8 cellular contexts compared by ENCODE assay signal in the genomic region with DNA sequence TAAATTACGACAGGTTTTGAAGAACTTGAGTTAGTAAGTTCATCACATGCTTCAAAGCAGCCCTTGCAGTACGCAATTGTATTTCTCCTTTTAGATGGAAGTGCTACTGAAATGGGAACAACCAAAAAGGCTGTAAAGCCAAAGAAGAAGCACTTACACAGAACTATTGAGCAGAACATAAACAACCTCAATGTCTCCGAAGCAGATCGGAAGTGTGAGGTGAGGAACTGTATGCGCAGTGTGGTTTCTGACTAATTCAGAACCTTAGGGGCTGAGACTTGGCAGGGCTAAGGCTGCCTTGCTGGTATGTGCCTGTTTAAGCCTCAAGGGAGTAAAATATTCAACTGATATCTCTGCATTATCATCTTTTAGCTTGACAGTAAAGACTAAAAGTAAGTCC. TPM values are rescaled to one million over a fixed set of nuclear protein-coding genes. Genes with fewer than 3 reads are reported as not detected.
DNase-seq lines count a peak whose midpoint lies in the region; ATAC-seq and TF ChIP-seq lines count a peak whose summit lies in the region.

No MANE protein-coding gene starts in this region.

- intact Hi-C loops in colonic mucosa (cut with DNase I), result no loop called here

- no peaks in the 10 kb centered on the region for H3K9me3 ChIP-seq in Peyer's patch
- H3K9me3 ChIP-seq in colonic mucosa, result no peaks in the 10 kb centered on the region

- peak; percentile 17 to 36 for TF ChIP-seq POLR2A in Peyer's patch (IDR thresholded peaks at IDR 0.05)

- H3K36me3 ChIP-seq in Peyer's patch (no peaks in the 10 kb centered on the region), colonic mucosa (no peaks in the 10 kb centered on the region)

- ATAC-seq in GM21717 (IDR thresholded peaks at IDR 0.05; ENCODE audit: unreplicated experiment) (peak; percentile 79), HG03097 (IDR thresholded peaks at IDR 0.05; ENCODE audit: low FRiP score, unreplicated experiment) (no peak)

- H3K27me3 ChIP-seq in Peyer's patch, result no peaks in the 10 kb centered on the region
- no peaks in the 10 kb centered on the region for H3K27me3 ChIP-seq in colonic mucosa

- H3K4me3 ChIP-seq in Peyer's patch (no peak overlapping the region), colonic mucosa (no peak overlapping the region)

- H3K4me1 ChIP-seq in Peyer's patch (peaks cover 0 to 11% (median 0%) of the 10 kb centered on the region in 4 donors), colonic mucosa (no peaks in the 10 kb centered on the region)

- H3K27ac ChIP-seq in Peyer's patch, result peak overlapping the region; percentile 68 to 76 (median 72)
- H3K27ac ChIP-seq in colonic mucosa, result no peak overlapping the region

- no peak for TF ChIP-seq CTCF in GM13977 (IDR thresholded peaks at IDR 0.05; ENCODE audit: extremely low read depth, insufficient read depth, missing control alignments)
- TF ChIP-seq CTCF in Peyer's patch (IDR thresholded peaks at IDR 0.05), result peak in 2 of 6 experiments; percentile 6 to 14
- no peak for TF ChIP-seq CTCF in colonic mucosa (IDR thresholded peaks at IDR 0.05)

- in situ Hi-C loops in GM13977 (cut with MboI; ENCODE audit: low pct_unique_long_range_greater_than_20kb, low sequenced_read_pairs, unreplicated experiment) (no loop called here), G401 (cut with HindIII; ENCODE audit: low sequenced_read_pairs) (no loop called here)

- no peak overlapping the region for H3K9ac ChIP-seq in colonic mucosa (ENCODE audit: low read depth in 2 of 2, low read length in 2 of 2)

- DNase-seq in GM13977 (ENCODE audit: low spot score) (peak; percentile 62), Peyer's patch (peak in 2 of 3 donors; percentile 57 to 82), hippocampal formation (lab: John Stamatoyannopoulos, UW) (peak; percentile 9 to 19), colonic mucosa (no peak), NCI-H128 (lab: John Stamatoyannopoulos, UW; ENCODE audit: unreplicated experiment) (no peak), G401 (ENCODE audit: low spot score) (no peak)

RNA-seq across cellular contexts. Expression of a gene that starts 8.4 kb away (rescaled TPM):
- total RNA-seq in Peyer's patch (10 to 100 TPM in 1 of 4 donors, 1 to 10 TPM in 3; 1.1 to 17.3 (median 2.2) TPM), colonic mucosa (10 to 100 TPM in 1 of 2 donors, 1 to 10 TPM in 1; 9.1 to 40.2 TPM)
- total RNA-seq in G401 (2014; rRNA removed; shearing (Covaris generic)), result 55.2 and 56.8 TPM in 2 replicates

RNA-seq across cellular contexts. Expression of a gene that starts 18.9 kb away (rescaled TPM):
- total RNA-seq in Peyer's patch (1 to 10 TPM in 2 of 4 donors, not detected in 2; 1.1 to 1.3 TPM), colonic mucosa (under 1 TPM; 0.44 to 0.80 TPM)
- 26.8 and 32.3 TPM in 2 replicates for total RNA-seq in G401 (2014; rRNA removed; shearing (Covaris generic))

RNA-seq across cellular contexts. Expression of a gene that starts 38.7 kb away (rescaled TPM):
- 100 to 1,000 TPM in 3 of 4 donors, 10 to 100 TPM in 1; 96.7 to 189 (median 119) TPM for total RNA-seq in Peyer's patch
- total RNA-seq in colonic mucosa, result 100 to 1,000 TPM in 1 of 2 donors, 10 to 100 TPM in 1; 90.4 to 127 TPM
- 79.0 and 89.2 TPM in 2 replicates for total RNA-seq in G401 (2014; rRNA removed; shearing (Covaris generic))

Comparison
In these comparisons a context has a peak if more than half of its experiments do, and no peak if none do; other contexts are left out.
1. DNase-seq: peak in GM13977 (single experiment), Peyer's patch (2 of 3) and hippocampal formation (2 of 2); none in colonic mucosa (single experiment), NCI-H128 (single experiment) and G401 (single experiment).
2. RNA of a gene that starts 18.9 kb away (total RNA-seq): 26.8 to 32.3 TPM in G401; 1.1 to 1.3 TPM in Peyer's patch and 0.44 to 0.80 TPM in colonic mucosa; every median in the first group is over 10 times any median in the second.